13 cellular contexts compared by ENCODE assay signal in the genomic region with DNA sequence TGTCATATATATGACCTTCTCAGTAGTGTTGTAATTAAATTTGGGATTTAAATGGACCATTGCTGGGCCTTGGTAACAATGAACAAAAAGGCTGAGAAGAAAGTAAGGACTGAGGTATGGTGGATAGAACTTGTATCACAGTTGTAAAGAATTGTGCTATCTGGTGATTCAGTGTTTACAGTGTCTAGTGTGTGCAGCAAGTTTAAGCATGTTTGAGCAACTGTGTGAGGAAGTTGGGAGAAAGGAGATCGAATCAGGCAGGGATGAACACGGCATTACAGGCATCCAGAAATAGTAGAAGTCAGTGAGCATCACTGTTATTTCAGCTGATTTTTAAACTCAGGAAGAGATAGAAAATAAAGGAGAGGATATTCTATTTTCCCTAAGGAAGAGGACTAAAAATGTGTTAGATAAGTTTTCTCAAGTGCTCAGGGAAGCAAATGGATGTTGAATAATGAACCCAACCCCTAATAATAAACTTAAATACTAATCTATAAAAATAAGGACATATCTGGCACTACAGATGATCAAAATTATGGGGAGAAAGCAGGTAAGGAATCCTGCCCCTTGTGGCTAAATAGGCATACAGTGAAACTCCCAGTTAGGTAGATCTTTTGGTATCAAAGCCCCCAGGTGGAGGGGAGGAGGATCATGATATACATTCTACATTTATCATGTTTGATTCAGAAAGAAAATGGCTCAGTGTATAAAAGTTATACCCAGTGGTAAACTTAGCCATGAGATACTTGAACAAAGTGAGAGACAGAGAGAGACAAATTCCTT.
DNase-seq lines count a peak whose midpoint lies in the region; ATAC-seq, FAIRE-seq and TF ChIP-seq lines count a peak whose summit lies in the region.
"Had no signal": no experiment of that assay in that cellular context is flagged by ENCODE, and none has a peak within 500 bp of the region (broad histone marks: within the 10 kb centered on the region; RNA-seq: fewer than 3 reads in every experiment).

No MANE protein-coding gene starts in this region.

- H2AFZ ChIP-seq in OCI-LY3 (ENCODE audit: low read depth, low read length), result no peak overlapping the region

- H3K79me2 ChIP-seq in OCI-LY3 (ENCODE audit: low read length), result no peaks in the 10 kb centered on the region

- intact Hi-C loops in activated CD4-positive, alpha-beta T cell treated with anti-CD3 and anti-CD28 coated beads, Interleukin-2, amount 10 ng/mL, durations not matched to agents 24 days and 14 days (cut with micrococcal nuclease), result no loop called here

- H3K27ac ChIP-seq in OCI-LY3 (ENCODE audit: low read length), result no peak overlapping the region

- H3K4me3 Mint-ChIP-seq in activated CD4-positive, alpha-beta T cell treated with anti-CD3 and anti-CD28 coated beads, Interleukin-2, amount 10 ng/mL, durations not matched to agents 24 days and 14 days, result no peak overlapping the region
- H3K4me3 Mint-ChIP-seq: CD4-positive, CD25-positive, alpha-beta regulatory T cell had no signal

- H3K9me3 Mint-ChIP-seq in activated CD4-positive, alpha-beta T cell treated with anti-CD3 and anti-CD28 coated beads, Interleukin-2, amount 10 ng/mL, durations not matched to agents 24 days and 14 days, result no peaks in the 10 kb centered on the region

- in situ Hi-C loops in ACHN (cut with HindIII; ENCODE audit: low pct_ligation_motif_present, low pct_unique_long_range_greater_than_20kb, low sequenced_read_pairs), result no loop called here

- no peaks in the 10 kb centered on the region for H3K4me1 ChIP-seq in OCI-LY3 (ENCODE audit: low read length)

- TF ChIP-seq CTCF in GM12873 (IDR thresholded peaks at IDR 0.05; ENCODE audit: insufficient read depth, low read depth, low read length, missing control alignments), result peak; percentile 43
- peak; percentile 56 for TF ChIP-seq CTCF in OCI-LY3 (IDR thresholded peaks at IDR 0.05; ENCODE audit: low read depth, low read length)
- TF ChIP-seq CTCF in fibroblast of the aortic adventitia (IDR thresholded peaks at IDR 0.05; ENCODE audit: insufficient read depth, low read length), result peak; percentile 24

- no peaks in the 10 kb centered on the region for H3K4me1 Mint-ChIP-seq in activated CD4-positive, alpha-beta T cell treated with anti-CD3 and anti-CD28 coated beads, Interleukin-2, amount 10 ng/mL, durations not matched to agents 24 days and 14 days
- H3K4me1 Mint-ChIP-seq: CD4-positive, CD25-positive, alpha-beta regulatory T cell had no signal

- no peaks in the 10 kb centered on the region for H4K20me1 ChIP-seq in OCI-LY3 (ENCODE audit: insufficient read depth, low read length)

- H3K4me3 ChIP-seq in OCI-LY3 (ENCODE audit: low read length) (no peak overlapping the region), fibroblast of the aortic adventitia (ENCODE audit: low read depth, low read length) (no peak overlapping the region)

- DNase-seq in ACHN, result peak; percentile 9
- no peak for DNase-seq in fibroblast of the aortic adventitia (ENCODE audit: low read depth)
- no peak for DNase-seq in activated CD4-positive, alpha-beta T cell treated with anti-CD3 and anti-CD28 coated beads, Interleukin-2, amount 10 ng/mL, durations not matched to agents 24 days and 14 days
- no peak for DNase-seq in GM12892 (ENCODE audit: insufficient read length)
- DNase-seq: activated gamma-delta T cell treated with Interleukin-2 at 50 U/mL for 16 hours; CD4-positive, CD25-positive, alpha-beta regulatory T cell; NCI-H1105; small intestine had no signal

- no peak for TF ChIP-seq POLR2A in GM12892 (IDR thresholded peaks at IDR 0.05; ENCODE audit: low read depth, low read length)

- H3K4me2 ChIP-seq in OCI-LY3 (ENCODE audit: low read length), result no peak overlapping the region

- H3K27ac Mint-ChIP-seq in activated CD4-positive, alpha-beta T cell treated with anti-CD3 and anti-CD28 coated beads, Interleukin-2, amount 10 ng/mL, durations not matched to agents 24 days and 14 days, result no peak overlapping the region
- H3K27ac Mint-ChIP-seq: CD4-positive, CD25-positive, alpha-beta regulatory T cell had no signal

- H3K9me3 ChIP-seq in OCI-LY3 (ENCODE audit: insufficient read depth, low read length), result no peaks in the 10 kb centered on the region

- no peak for FAIRE-seq in GM12892 (lab: Jason Lieb, UNC)

- H3K9ac ChIP-seq in OCI-LY3 (ENCODE audit: low read length), result no peak overlapping the region

- H3K27me3 ChIP-seq in OCI-LY3 (ENCODE audit: low read depth, low read length), result no peaks in the 10 kb centered on the region

- H3K36me3 Mint-ChIP-seq in activated CD4-positive, alpha-beta T cell treated with anti-CD3 and anti-CD28 coated beads, Interleukin-2, amount 10 ng/mL, durations not matched to agents 24 days and 14 days (ENCODE audit: low read depth), result no peaks in the 10 kb centered on the region
- H3K36me3 Mint-ChIP-seq: CD4-positive, CD25-positive, alpha-beta regulatory T cell had no signal

- H3K36me3 ChIP-seq in OCI-LY3 (replicated peaks; ENCODE audit: low read depth, low read length), result no peaks in the 10 kb centered on the region

- ATAC-seq in HG02759 (IDR thresholded peaks at IDR 0.05; ENCODE audit: unreplicated experiment) (no peak), HG02840 (IDR thresholded peaks at IDR 0.05; ENCODE audit: low FRiP score, unreplicated experiment) (no peak)
- ATAC-seq: HCT116 had no signal

- H3K27me3 Mint-ChIP-seq in activated CD4-positive, alpha-beta T cell treated with anti-CD3 and anti-CD28 coated beads, Interleukin-2, amount 10 ng/mL, durations not matched to agents 24 days and 14 days, result no peaks in the 10 kb centered on the region
- H3K27me3 Mint-ChIP-seq: CD4-positive, CD25-positive, alpha-beta regulatory T cell had no signal
